Comparison of ENCODE assay signal across 2 cellular contexts in the genomic region with DNA sequence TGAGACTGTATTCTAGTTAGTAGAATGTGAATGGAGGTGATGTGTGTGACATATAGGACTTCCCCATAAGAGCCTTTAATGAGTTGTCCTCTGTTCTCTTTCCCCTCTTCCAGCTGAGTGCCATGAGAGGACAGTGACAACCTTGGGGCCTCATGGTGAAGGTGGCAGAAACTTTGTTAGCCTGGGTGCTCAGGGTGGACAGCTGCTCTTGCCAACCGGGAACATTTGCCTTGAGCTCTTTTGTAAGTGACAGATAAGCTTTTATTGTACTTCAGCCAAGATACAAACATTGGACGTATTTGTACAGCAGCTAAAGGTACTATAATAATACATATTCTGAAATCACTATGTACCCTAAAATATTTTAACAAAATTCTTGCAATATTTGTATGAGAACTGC.
A peak's percentile ranks its signal among the peaks of the same experiment; 100 is the strongest.
TF ChIP-seq lines count a peak whose summit lies in the region.

No MANE protein-coding gene starts in this region.

TF ChIP-seq in liver, 16 proteins besides CTCF, POLR2A, EP300 and RAD21:
- TF ChIP-seq, protein P1, sequence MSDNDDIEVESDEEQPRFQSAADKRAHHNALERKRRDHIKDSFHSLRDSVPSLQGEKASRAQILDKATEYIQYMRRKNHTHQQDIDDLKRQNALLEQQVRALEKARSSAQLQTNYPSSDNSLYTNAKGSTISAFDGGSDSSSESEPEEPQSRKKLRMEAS (IDR thresholded peaks at IDR 0.05): no peak
- TF ChIP-seq, protein P2, sequence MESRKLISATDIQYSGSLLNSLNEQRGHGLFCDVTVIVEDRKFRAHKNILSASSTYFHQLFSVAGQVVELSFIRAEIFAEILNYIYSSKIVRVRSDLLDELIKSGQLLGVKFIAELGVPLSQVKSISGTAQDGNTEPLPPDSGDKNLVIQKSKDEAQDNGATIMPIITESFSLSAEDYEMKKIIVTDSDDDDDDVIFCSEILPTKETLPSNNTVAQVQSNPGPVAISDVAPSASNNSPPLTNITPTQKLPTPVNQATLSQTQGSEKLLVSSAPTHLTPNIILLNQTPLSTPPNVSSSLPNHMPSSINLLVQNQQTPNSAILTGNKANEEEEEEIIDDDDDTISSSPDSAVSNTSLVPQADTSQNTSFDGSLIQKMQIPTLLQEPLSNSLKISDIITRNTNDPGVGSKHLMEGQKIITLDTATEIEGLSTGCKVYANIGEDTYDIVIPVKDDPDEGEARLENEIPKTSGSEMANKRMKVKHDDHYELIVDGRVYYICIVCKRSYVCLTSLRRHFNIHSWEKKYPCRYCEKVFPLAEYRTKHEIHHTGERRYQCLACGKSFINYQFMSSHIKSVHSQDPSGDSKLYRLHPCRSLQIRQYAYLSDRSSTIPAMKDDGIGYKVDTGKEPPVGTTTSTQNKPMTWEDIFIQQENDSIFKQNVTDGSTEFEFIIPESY (IDR thresholded peaks at IDR 0.05): no peak
- TF ChIP-seq RXRA (IDR thresholded peaks at IDR 0.05) (peak in 1 of 2 donors; percentile 37), FOXA2 (IDR thresholded peaks at IDR 0.05) (no peak), HNF4A (conservative IDR thresholded peaks at IDR 0.05) (peak; percentile 20 to 29), NR2F2 (IDR thresholded peaks at IDR 0.05) (no peak)

TF ChIP-seq in HepG2, 621 proteins besides CTCF, POLR2A, EP300 and RAD21:
- TF ChIP-seq RARG (CRISPR knock-in tag; IDR thresholded peaks at IDR 0.05; ENCODE audit: low read depth): no peak
- TF ChIP-seq FOXA3 (CRISPR knock-in tag; IDR thresholded peaks at IDR 0.05): no peak
- TF ChIP-seq, protein P3, sequence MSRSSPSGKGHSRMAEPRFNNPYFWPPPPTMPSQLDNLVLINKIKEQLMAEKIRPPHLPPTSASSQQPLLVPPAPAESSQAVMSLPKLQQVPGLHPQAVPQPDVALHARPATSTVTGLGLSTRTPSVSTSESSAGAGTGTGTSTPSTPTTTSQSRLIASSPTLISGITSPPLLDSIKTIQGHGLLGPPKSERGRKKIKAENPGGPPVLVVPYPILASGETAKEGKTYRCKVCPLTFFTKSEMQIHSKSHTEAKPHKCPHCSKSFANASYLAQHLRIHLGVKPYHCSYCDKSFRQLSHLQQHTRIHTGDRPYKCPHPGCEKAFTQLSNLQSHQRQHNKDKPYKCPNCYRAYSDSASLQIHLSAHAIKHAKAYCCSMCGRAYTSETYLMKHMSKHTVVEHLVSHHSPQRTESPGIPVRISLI (CRISPR knock-in tag; IDR thresholded peaks at IDR 0.05; ENCODE audit: borderline replicate concordance): no peak
- no peak for TF ChIP-seq ZNF7 (CRISPR knock-in tag; IDR thresholded peaks at IDR 0.05)
- TF ChIP-seq ETV5 (CRISPR knock-in tag; IDR thresholded peaks at IDR 0.05; ENCODE audit: borderline replicate concordance): no peak
- TF ChIP-seq RXRA (CRISPR knock-in tag; IDR thresholded peaks at IDR 0.05): no peak
- TF ChIP-seq, protein P4, sequence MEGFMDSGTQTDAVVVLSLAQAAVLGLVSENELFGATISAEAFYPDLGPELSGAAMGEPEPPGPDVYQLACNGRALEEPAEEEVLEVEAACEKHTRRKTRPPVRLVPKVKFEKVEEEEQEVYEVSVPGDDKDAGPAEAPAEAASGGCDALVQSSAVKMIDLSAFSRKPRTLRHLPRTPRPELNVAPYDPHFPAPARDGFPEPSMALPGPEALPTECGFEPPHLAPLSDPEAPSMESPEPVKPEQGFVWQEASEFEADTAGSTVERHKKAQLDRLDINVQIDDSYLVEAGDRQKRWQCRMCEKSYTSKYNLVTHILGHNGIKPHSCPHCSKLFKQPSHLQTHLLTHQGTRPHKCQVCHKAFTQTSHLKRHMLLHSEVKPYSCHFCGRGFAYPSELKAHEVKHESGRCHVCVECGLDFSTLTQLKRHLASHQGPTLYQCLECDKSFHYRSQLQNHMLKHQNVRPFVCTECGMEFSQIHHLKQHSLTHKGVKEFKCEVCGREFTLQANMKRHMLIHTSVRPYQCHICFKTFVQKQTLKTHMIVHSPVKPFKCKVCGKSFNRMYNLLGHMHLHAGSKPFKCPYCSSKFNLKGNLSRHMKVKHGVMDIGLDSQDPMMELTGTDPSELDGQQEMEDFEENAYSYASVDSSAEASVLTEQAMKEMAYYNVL (CRISPR knock-in tag; IDR thresholded peaks at IDR 0.05; ENCODE audit: borderline replicate concordance): no peak
- TF ChIP-seq RBM22 (optimal IDR thresholded peaks at IDR 0.05; ENCODE audit: low read length): no peak
- no peak for TF ChIP-seq TAF1 (CRISPR knock-in tag; IDR thresholded peaks at IDR 0.05)
- no peak for TF ChIP-seq SMAD9 (CRISPR knock-in tag; IDR thresholded peaks at IDR 0.05)
- no peak for TF ChIP-seq POLR2AphosphoS5 (IDR thresholded peaks at IDR 0.05; ENCODE audit: low read depth, low read length)
- no peak for TF ChIP-seq MTF2 (CRISPR knock-in tag; IDR thresholded peaks at IDR 0.05; ENCODE audit: borderline replicate concordance)
- no peak for TF ChIP-seq HOXA3 (CRISPR knock-in tag; IDR thresholded peaks at IDR 0.05)
- TF ChIP-seq NR2F6 (IDR thresholded peaks at IDR 0.05): no peak
- TF ChIP-seq NR2F6 (CRISPR knock-in tag; IDR thresholded peaks at IDR 0.05): no peak
- TF ChIP-seq, protein P5, sequence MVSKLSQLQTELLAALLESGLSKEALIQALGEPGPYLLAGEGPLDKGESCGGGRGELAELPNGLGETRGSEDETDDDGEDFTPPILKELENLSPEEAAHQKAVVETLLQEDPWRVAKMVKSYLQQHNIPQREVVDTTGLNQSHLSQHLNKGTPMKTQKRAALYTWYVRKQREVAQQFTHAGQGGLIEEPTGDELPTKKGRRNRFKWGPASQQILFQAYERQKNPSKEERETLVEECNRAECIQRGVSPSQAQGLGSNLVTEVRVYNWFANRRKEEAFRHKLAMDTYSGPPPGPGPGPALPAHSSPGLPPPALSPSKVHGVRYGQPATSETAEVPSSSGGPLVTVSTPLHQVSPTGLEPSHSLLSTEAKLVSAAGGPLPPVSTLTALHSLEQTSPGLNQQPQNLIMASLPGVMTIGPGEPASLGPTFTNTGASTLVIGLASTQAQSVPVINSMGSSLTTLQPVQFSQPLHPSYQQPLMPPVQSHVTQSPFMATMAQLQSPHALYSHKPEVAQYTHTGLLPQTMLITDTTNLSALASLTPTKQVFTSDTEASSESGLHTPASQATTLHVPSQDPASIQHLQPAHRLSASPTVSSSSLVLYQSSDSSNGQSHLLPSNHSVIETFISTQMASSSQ (IDR thresholded peaks at IDR 0.05; ENCODE audit: low read depth): no peak
- TF ChIP-seq, protein P5 (CRISPR knock-in tag; IDR thresholded peaks at IDR 0.05; ENCODE audit: borderline replicate concordance): no peak
- TF ChIP-seq FOSL2 (CRISPR knock-in tag; IDR thresholded peaks at IDR 0.05): no peak
- TF ChIP-seq ZNF263 (CRISPR knock-in tag; IDR thresholded peaks at IDR 0.05): no peak
